Comparison of ENCODE assay signal across 1 cellular context in the genomic region with DNA sequence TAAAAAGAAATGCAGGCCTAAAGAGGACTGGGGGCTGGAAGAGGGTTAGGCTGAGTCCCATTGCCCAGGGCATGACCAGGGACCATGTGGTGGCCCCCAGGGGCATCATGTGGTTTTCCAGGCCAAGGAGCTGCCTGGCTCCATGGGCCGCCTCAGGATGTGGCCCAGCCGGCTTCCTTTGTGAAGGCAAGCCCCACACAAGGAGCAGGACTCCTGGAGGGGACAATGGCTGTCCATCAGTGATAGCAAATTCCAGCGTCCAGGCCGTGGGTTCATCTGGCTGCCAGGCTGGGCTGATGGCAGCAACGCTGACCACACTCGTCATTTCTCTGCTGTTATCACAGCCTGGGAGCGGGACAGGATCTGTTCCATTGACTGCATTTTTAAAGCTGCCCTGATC.
A peak's percentile ranks its signal among the peaks of the same experiment; 100 is the strongest.
TF ChIP-seq lines count a peak whose summit lies in the region.

No MANE protein-coding gene starts in this region.

TF ChIP-seq in WTC11, 78 proteins besides CTCF, POLR2A, EP300 and RAD21 (continued from another document):
- TF ChIP-seq, protein P1, sequence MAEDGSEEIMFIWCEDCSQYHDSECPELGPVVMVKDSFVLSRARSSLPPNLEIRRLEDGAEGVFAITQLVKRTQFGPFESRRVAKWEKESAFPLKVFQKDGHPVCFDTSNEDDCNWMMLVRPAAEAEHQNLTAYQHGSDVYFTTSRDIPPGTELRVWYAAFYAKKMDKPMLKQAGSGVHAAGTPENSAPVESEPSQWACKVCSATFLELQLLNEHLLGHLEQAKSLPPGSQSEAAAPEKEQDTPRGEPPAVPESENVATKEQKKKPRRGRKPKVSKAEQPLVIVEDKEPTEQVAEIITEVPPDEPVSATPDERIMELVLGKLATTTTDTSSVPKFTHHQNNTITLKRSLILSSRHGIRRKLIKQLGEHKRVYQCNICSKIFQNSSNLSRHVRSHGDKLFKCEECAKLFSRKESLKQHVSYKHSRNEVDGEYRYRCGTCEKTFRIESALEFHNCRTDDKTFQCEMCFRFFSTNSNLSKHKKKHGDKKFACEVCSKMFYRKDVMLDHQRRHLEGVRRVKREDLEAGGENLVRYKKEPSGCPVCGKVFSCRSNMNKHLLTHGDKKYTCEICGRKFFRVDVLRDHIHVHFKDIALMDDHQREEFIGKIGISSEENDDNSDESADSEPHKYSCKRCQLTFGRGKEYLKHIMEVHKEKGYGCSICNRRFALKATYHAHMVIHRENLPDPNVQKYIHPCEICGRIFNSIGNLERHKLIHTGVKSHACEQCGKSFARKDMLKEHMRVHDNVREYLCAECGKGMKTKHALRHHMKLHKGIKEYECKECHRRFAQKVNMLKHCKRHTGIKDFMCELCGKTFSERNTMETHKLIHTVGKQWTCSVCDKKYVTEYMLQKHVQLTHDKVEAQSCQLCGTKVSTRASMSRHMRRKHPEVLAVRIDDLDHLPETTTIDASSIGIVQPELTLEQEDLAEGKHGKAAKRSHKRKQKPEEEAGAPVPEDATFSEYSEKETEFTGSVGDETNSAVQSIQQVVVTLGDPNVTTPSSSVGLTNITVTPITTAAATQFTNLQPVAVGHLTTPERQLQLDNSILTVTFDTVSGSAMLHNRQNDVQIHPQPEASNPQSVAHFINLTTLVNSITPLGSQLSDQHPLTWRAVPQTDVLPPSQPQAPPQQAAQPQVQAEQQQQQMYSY (CRISPR knock-in tag; IDR thresholded peaks at IDR 0.05) = peak; percentile 69
- no peak for TF ChIP-seq ZNF121 (CRISPR knock-in tag; IDR thresholded peaks at IDR 0.05)
- TF ChIP-seq ZSCAN18 (CRISPR knock-in tag; IDR thresholded peaks at IDR 0.05) = no peak
- no peak for TF ChIP-seq JAZF1 (CRISPR knock-in tag; IDR thresholded peaks at IDR 0.05)
